Comparison of ENCODE assay signal across 8 cellular contexts in genomic region chr12:123268850-123269249, GRCh38. TPM values are rescaled to one million over a fixed set of nuclear protein-coding genes. Genes with fewer than 3 reads are reported as not detected.
DNase-seq lines count a peak whose midpoint lies in the region; ATAC-seq and TF ChIP-seq lines count a peak whose summit lies in the region.

No MANE protein-coding gene starts in this region.

- H3K4me1 ChIP-seq in suprapubic skin: peaks cover 44% of the 10 kb centered on the region

- TF ChIP-seq CTCF in suprapubic skin (IDR thresholded peaks at IDR 0.05): no peak

- H3K4me3 Mint-ChIP-seq in activated CD4-positive, alpha-beta T cell treated with anti-CD3 and anti-CD28 coated beads, Interleukin-2, amount 10 ng/mL, durations not matched to agents 24 days and 14 days: peak overlapping the region; percentile 92
- peak overlapping the region; percentile 62 for H3K4me3 Mint-ChIP-seq in memory B cell

- H3K27ac ChIP-seq in suprapubic skin: peak overlapping the region; percentile 64

- no peak for ATAC-seq in memory B cell (ENCODE audit: low read depth)
- no peak for ATAC-seq in GM18861 (IDR thresholded peaks at IDR 0.05; ENCODE audit: unreplicated experiment)

- H3K4me1 Mint-ChIP-seq in activated CD4-positive, alpha-beta T cell treated with anti-CD3 and anti-CD28 coated beads, Interleukin-2, amount 10 ng/mL, durations not matched to agents 24 days and 14 days: peaks cover 16% of the 10 kb centered on the region
- peaks cover 17% of the 10 kb centered on the region for H3K4me1 Mint-ChIP-seq in memory B cell

- TF ChIP-seq POLR2A in suprapubic skin (IDR thresholded peaks at IDR 0.05): no peak

- peak overlapping the region; percentile 72 for H3K27ac Mint-ChIP-seq in activated CD4-positive, alpha-beta T cell treated with anti-CD3 and anti-CD28 coated beads, Interleukin-2, amount 10 ng/mL, durations not matched to agents 24 days and 14 days
- no peak overlapping the region for H3K27ac Mint-ChIP-seq in memory B cell

- H3K36me3 ChIP-seq in suprapubic skin: peaks cover 26% of the 10 kb centered on the region

- DNase-seq in activated CD4-positive, alpha-beta T cell treated with anti-CD3 and anti-CD28 coated beads, Interleukin-2, amount 10 ng/mL, durations not matched to agents 24 days and 14 days: no peak
- DNase-seq in activated CD4-positive, alpha-beta T cell treated with anti-CD3 and anti-CD28 coated beads, Interleukin-2, amount 50 U/mL, for 1 hour: no peak
- peak; percentile 34 for DNase-seq in astrocyte of the hippocampus (ENCODE audit: low read depth, low spot score)
- DNase-seq in memory B cell (ENCODE audit: low spot score in 2 of 2): no peak
- no peak for DNase-seq in suprapubic skin (ENCODE audit: low spot score in 2 of 2)
- no peak for DNase-seq in occipital lobe (lab: John Stamatoyannopoulos, UW)
- no peak for DNase-seq in mesenteric fat pad (ENCODE audit: low spot score)

- intact Hi-C loops in activated CD4-positive, alpha-beta T cell treated with anti-CD3 and anti-CD28 coated beads, Interleukin-2, amount 10 ng/mL, durations not matched to agents 24 days and 14 days (cut with micrococcal nuclease): no loop called here

- H3K4me3 ChIP-seq in suprapubic skin: peak overlapping the region; percentile 68

- H3K27me3 ChIP-seq in suprapubic skin: no peaks in the 10 kb centered on the region

- no peaks in the 10 kb centered on the region for H3K9me3 ChIP-seq in suprapubic skin

- WGBS in suprapubic skin: 70% methylated on average over 13 of the region's 13 CpGs

- H3K9me3 Mint-ChIP-seq in activated CD4-positive, alpha-beta T cell treated with anti-CD3 and anti-CD28 coated beads, Interleukin-2, amount 10 ng/mL, durations not matched to agents 24 days and 14 days: no peaks in the 10 kb centered on the region
- H3K9me3 Mint-ChIP-seq in memory B cell: no peaks in the 10 kb centered on the region

- TF ChIP-seq EP300 in suprapubic skin (IDR thresholded peaks at IDR 0.05): no peak

- H3K36me3 Mint-ChIP-seq in activated CD4-positive, alpha-beta T cell treated with anti-CD3 and anti-CD28 coated beads, Interleukin-2, amount 10 ng/mL, durations not matched to agents 24 days and 14 days (ENCODE audit: low read depth): peaks cover 5% of the 10 kb centered on the region
- H3K36me3 Mint-ChIP-seq in memory B cell: no peaks in the 10 kb centered on the region

- no peaks in the 10 kb centered on the region for H3K27me3 Mint-ChIP-seq in activated CD4-positive, alpha-beta T cell treated with anti-CD3 and anti-CD28 coated beads, Interleukin-2, amount 10 ng/mL, durations not matched to agents 24 days and 14 days
- no peaks in the 10 kb centered on the region for H3K27me3 Mint-ChIP-seq in memory B cell

RNA-seq across cellular contexts. Expression of gene CDK2AP1, which starts 2.8 kb away (rescaled TPM):
- total RNA-seq in activated CD4-positive, alpha-beta T cell treated with anti-CD3 and anti-CD28 coated beads, Interleukin-2, amount 10 ng/mL, durations not matched to agents 24 days and 14 days: 78.0 and 80.5 TPM in 2 replicates
- 100 to 1,000 TPM in 1 of 4 donors, 10 to 100 TPM in 3; 45.1 to 133 (median 84.4) TPM for total RNA-seq in suprapubic skin
- total RNA-seq in occipital lobe: 75.0 TPM
- 105 TPM for total RNA-seq in mesenteric fat pad

RNA-seq across cellular contexts. Expression of gene MTRFR, which starts 35.6 kb away (rescaled TPM):
- 30.3 and 30.5 TPM in 2 replicates for total RNA-seq in activated CD4-positive, alpha-beta T cell treated with anti-CD3 and anti-CD28 coated beads, Interleukin-2, amount 10 ng/mL, durations not matched to agents 24 days and 14 days
- total RNA-seq in suprapubic skin (10 to 100 TPM in 1 of 4 donors, 1 to 10 TPM in 3; 6.4 to 17.1 (median 8.2) TPM), occipital lobe (13.9 TPM), mesenteric fat pad (5.4 TPM)

RNA-seq across cellular contexts. Expression of gene MPHOSPH9, which starts 35.9 kb away (rescaled TPM):
- 87.1 and 90.3 TPM in 2 replicates for total RNA-seq in activated CD4-positive, alpha-beta T cell treated with anti-CD3 and anti-CD28 coated beads, Interleukin-2, amount 10 ng/mL, durations not matched to agents 24 days and 14 days
- total RNA-seq in suprapubic skin: 10 to 100 TPM; 14.0 to 44.3 (median 14.3) TPM
- total RNA-seq in occipital lobe: 101 TPM
- total RNA-seq in mesenteric fat pad: 12.8 TPM
